ENCODE assay signal across 8 cellular contexts in genomic region chr14:92922883-92923743, GRCh38. TPM values are rescaled to one million over a fixed set of nuclear protein-coding genes. Genes with fewer than 3 reads are reported as not detected.
DNase-seq lines count a peak whose midpoint lies in the region; ATAC-seq and TF ChIP-seq lines count a peak whose summit lies in the region.

CHGA (plus strand) TSS chr14:92923150; CDS start chr14:92923360, 210 bp downstream.

- DNase-seq in D341Med (ENCODE audit: low spot score) (peak; percentile 97), M059J (ENCODE audit: low read depth) (peak; percentile 10), SW480 (ENCODE audit: low spot score) (peak; percentile 24), body of pancreas (peak; percentile 51 to 72 (median 64)), islet precursor cell (peak; percentile 87), cerebellar cortex (ENCODE audit: low spot score) (no peak)
- peak; percentile 24 for DNase-seq in stimulated activated CD8-positive, alpha-beta memory T cell treated with anti-CD3 and anti-CD28 coated beads, Interleukin-15, amount 100 ng/mL, for 24 hours (ENCODE audit: low read depth)

- H3K4me1 ChIP-seq in body of pancreas, result peaks cover 9% of the 10 kb centered on the region

- 5 to 13% methylated on average over 21 to 74 of the region's 86 CpGs for WGBS in body of pancreas, 2 donors

- ATAC-seq in body of pancreas (peak; percentile 62), HG02884 (IDR thresholded peaks at IDR 0.05; ENCODE audit: unreplicated experiment) (no peak)

- no peaks in the 10 kb centered on the region for H3K27me3 ChIP-seq in body of pancreas

- TF ChIP-seq CTCF in body of pancreas (IDR thresholded peaks at IDR 0.05), result no peak

- H3K36me3 ChIP-seq in body of pancreas (replicated peaks in 1 of 2; ENCODE audit: insufficient read depth in 1 of 2, low read depth in 2 of 2), result no peaks in the 10 kb centered on the region

- H3K27ac ChIP-seq in body of pancreas, result no peak within 1 kb of the TSS

- intact Hi-C loops in body of pancreas (cut with DNase I), result no loop called here

- H3K9me3 ChIP-seq in body of pancreas, result no peaks in the 10 kb centered on the region

- no peak for TF ChIP-seq POLR2A in body of pancreas (IDR thresholded peaks at IDR 0.05)

- H3K4me3 ChIP-seq in body of pancreas, result no peak within 1 kb of the TSS

RNA-seq across cellular contexts. Expression of gene CHGA, which starts in this region (rescaled TPM):
- total RNA-seq in M059J (2014; rRNA removed; shearing (Covaris generic)), result not detected in 2 replicates
- total RNA-seq in body of pancreas, result 10 to 100 TPM; 69.5 to 80.1 TPM

Comparison
In these comparisons a context has a peak if more than half of its experiments do, and no peak if none do; other contexts are left out.
1. RNA of gene CHGA (total RNA-seq): 69.5 to 80.1 TPM in body of pancreas; not detected in M059J; every median in the first group is over 10 times any median in the second.
2. Peak in DNase-seq in M059J; RNA of the gene not detected or under 1 TPM.